Comparison of ENCODE assay signal across 9 cellular contexts in the genomic region with DNA sequence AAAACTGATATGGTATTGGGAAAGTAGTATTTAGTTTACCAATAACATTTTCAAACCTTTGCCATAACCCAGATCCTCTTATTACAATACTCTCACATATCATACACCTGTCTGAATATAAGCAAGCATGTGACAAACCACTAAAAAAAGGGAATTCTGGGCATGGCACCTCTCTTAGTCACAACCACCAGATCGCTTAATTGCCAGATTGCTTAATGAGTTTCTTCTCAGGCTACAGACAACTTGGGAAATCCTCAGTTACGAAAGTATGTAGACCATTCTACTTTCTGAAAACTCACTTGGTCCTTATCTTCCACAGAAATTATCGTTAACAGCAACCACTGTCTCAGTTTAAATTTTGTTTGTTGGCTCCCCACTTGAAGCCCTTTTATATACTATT. TPM values are rescaled to one million over a fixed set of nuclear protein-coding genes. Genes with fewer than 3 reads are reported as not detected.
DNase-seq lines count a peak whose midpoint lies in the region; ATAC-seq and TF ChIP-seq lines count a peak whose summit lies in the region.
"Had no signal": no experiment of that assay in that cellular context is flagged by ENCODE, and none has a peak within 500 bp of the region (broad histone marks: within the 10 kb centered on the region; RNA-seq: fewer than 3 reads in every experiment).

No MANE protein-coding gene starts in this region.

- POLR2A ChIA-PET in activated CD8-positive, alpha-beta T cell treated with anti-CD3 and anti-CD28 coated beads, Interleukin-2, amount 10 ng/mL, durations not matched to agents 7 days and 5 days (lab: Charles Lee) = no interaction called here

- no peaks in the 10 kb centered on the region for H3K9me3 ChIP-seq in iPS-20b (ENCODE audit: insufficient read depth, low read depth, low read length)
- no peaks in the 10 kb centered on the region for H3K9me3 ChIP-seq in upper lobe of left lung
- H3K9me3 ChIP-seq in left lung = no peaks in the 10 kb centered on the region
- H3K9me3 ChIP-seq: mucosa of descending colon had no signal

- peaks cover 19% of the 10 kb centered on the region for H3K36me3 Mint-ChIP-seq in activated naive CD4-positive, alpha-beta T cell treated with anti-CD3 and anti-CD28 coated beads, Interleukin-2, amount 50 U/mL, for 24 hours
- peaks cover 33% of the 10 kb centered on the region in 2 donors for H3K36me3 Mint-ChIP-seq in activated naive CD4-positive, alpha-beta T cell treated with anti-CD3 and anti-CD28 coated beads, Interleukin-2, amount 50 U/mL, for 72 hours
- peaks cover 27% of the 10 kb centered on the region for H3K36me3 Mint-ChIP-seq in activated CD8-positive, alpha-beta T cell treated with anti-CD3 and anti-CD28 coated beads, Interleukin-2, amount 10 ng/mL, durations not matched to agents 7 days and 5 days (ENCODE audit: low read depth)

- no peak for TF ChIP-seq CTCF in upper lobe of left lung (IDR thresholded peaks at IDR 0.05)
- TF ChIP-seq CTCF in left lung (IDR thresholded peaks at IDR 0.05) = no peak

- H3K27me3 ChIP-seq in iPS-20b (ENCODE audit: insufficient read depth, low read length) (no peaks in the 10 kb centered on the region), upper lobe of left lung (no peaks in the 10 kb centered on the region), left lung (no peaks in the 10 kb centered on the region)

- CTCF ChIA-PET in activated CD8-positive, alpha-beta T cell treated with anti-CD3 and anti-CD28 coated beads, Interleukin-2, amount 10 ng/mL, durations not matched to agents 7 days and 5 days (lab: Charles Lee) = no interaction called here

- H3K4me1 ChIP-seq in iPS-20b (ENCODE audit: insufficient read depth, low read length) = peaks cover 6% of the 10 kb centered on the region
- H3K4me1 ChIP-seq in upper lobe of left lung = peaks cover 11 to 22% (median 16%) of the 10 kb centered on the region in 4 donors
- peaks cover 7 to 25% of the 10 kb centered on the region in 2 donors for H3K4me1 ChIP-seq in left lung

- ATAC-seq in activated naive CD4-positive, alpha-beta T cell treated with anti-CD3 and anti-CD28 coated beads, Interleukin-2, amount 50 U/mL, for 72 hours = no peak
- no peak for ATAC-seq in activated CD8-positive, alpha-beta T cell treated with anti-CD3 and anti-CD28 coated beads, Interleukin-2, amount 10 ng/mL, durations not matched to agents 7 days and 5 days
- ATAC-seq in upper lobe of left lung (ENCODE audit: low FRiP score in 2 of 2) (no peak), left lung (no peak), HG03139 (IDR thresholded peaks at IDR 0.05; ENCODE audit: unreplicated experiment) (no peak)
- ATAC-seq: mucosa of descending colon had no signal

- TF ChIP-seq POLR2A in upper lobe of left lung (IDR thresholded peaks at IDR 0.05) = no peak

- peak overlapping the region; percentile 38 for H3K27ac Mint-ChIP-seq in activated naive CD4-positive, alpha-beta T cell treated with anti-CD3 and anti-CD28 coated beads, Interleukin-2, amount 50 U/mL, for 24 hours
- no peak overlapping the region for H3K27ac Mint-ChIP-seq in activated naive CD4-positive, alpha-beta T cell treated with anti-CD3 and anti-CD28 coated beads, Interleukin-2, amount 50 U/mL, for 72 hours
- H3K27ac Mint-ChIP-seq in activated CD8-positive, alpha-beta T cell treated with anti-CD3 and anti-CD28 coated beads, Interleukin-2, amount 10 ng/mL, durations not matched to agents 7 days and 5 days = no peak overlapping the region

- no peaks in the 10 kb centered on the region for H3K27me3 Mint-ChIP-seq in activated naive CD4-positive, alpha-beta T cell treated with anti-CD3 and anti-CD28 coated beads, Interleukin-2, amount 50 U/mL, for 24 hours
- no peaks in the 10 kb centered on the region for H3K27me3 Mint-ChIP-seq in activated CD8-positive, alpha-beta T cell treated with anti-CD3 and anti-CD28 coated beads, Interleukin-2, amount 10 ng/mL, durations not matched to agents 7 days and 5 days (ENCODE audit: low read depth)

- peak in 1 of 4 donors; percentile 26 for TF ChIP-seq EP300 in upper lobe of left lung (IDR thresholded peaks at IDR 0.05)

- peak overlapping the region; percentile 85 for H3K4me3 ChIP-seq in iPS-20b (ENCODE audit: low read length)
- peak overlapping the region in 3 of 4 donors; percentile 72 to 87 (median 87) for H3K4me3 ChIP-seq in upper lobe of left lung
- H3K4me3 ChIP-seq in left lung = peak overlapping the region in 1 of 2 donors; percentile 89
- H3K4me3 ChIP-seq: mucosa of descending colon had no signal

- no peak for DNase-seq in activated naive CD4-positive, alpha-beta T cell treated with anti-CD3 and anti-CD28 coated beads, Interleukin-2, amount 50 U/mL, for 72 hours (ENCODE audit: low spot score in 2 of 2)
- DNase-seq in activated CD8-positive, alpha-beta T cell treated with anti-CD3 and anti-CD28 coated beads, Interleukin-2, amount 10 ng/mL, durations not matched to agents 7 days and 5 days = no peak
- DNase-seq in upper lobe of left lung (no peak), left lung (no peak), AG20443 (ENCODE audit: low spot score) (no peak)
- DNase-seq: mucosa of descending colon had no signal

- intact Hi-C loops in left lung (cut with DNase I) = no loop called here

- H3K9me3 Mint-ChIP-seq in activated naive CD4-positive, alpha-beta T cell treated with anti-CD3 and anti-CD28 coated beads, Interleukin-2, amount 50 U/mL, for 24 hours = no peaks in the 10 kb centered on the region
- H3K9me3 Mint-ChIP-seq in activated naive CD4-positive, alpha-beta T cell treated with anti-CD3 and anti-CD28 coated beads, Interleukin-2, amount 50 U/mL, for 72 hours = no peaks in the 10 kb centered on the region
- no peaks in the 10 kb centered on the region for H3K9me3 Mint-ChIP-seq in activated CD8-positive, alpha-beta T cell treated with anti-CD3 and anti-CD28 coated beads, Interleukin-2, amount 10 ng/mL, durations not matched to agents 7 days and 5 days (ENCODE audit: insufficient read depth)

- peak overlapping the region; percentile 90 for H3K4me3 Mint-ChIP-seq in activated naive CD4-positive, alpha-beta T cell treated with anti-CD3 and anti-CD28 coated beads, Interleukin-2, amount 50 U/mL, for 24 hours
- peak overlapping the region; percentile 86 for H3K4me3 Mint-ChIP-seq in activated CD8-positive, alpha-beta T cell treated with anti-CD3 and anti-CD28 coated beads, Interleukin-2, amount 10 ng/mL, durations not matched to agents 7 days and 5 days

- H3K36me3 ChIP-seq in iPS-20b (ENCODE audit: insufficient read depth, low read depth, low read length) (peaks cover 41% of the 10 kb centered on the region), upper lobe of left lung (peaks cover 0 to 24% (median 1%) of the 10 kb centered on the region in 4 donors), left lung (peaks cover 0 to 18% of the 10 kb centered on the region in 2 donors)

- WGBS in upper lobe of left lung, 2 donors = 37 to 68% methylated on average over 3 of the region's 3 CpGs

- H3K27ac ChIP-seq in iPS-20b (ENCODE audit: low read length) (no peak overlapping the region), upper lobe of left lung (no peak overlapping the region), left lung (peak overlapping the region in 1 of 2 donors; percentile 23)

- peaks cover 61% of the 10 kb centered on the region for H3K4me1 Mint-ChIP-seq in activated naive CD4-positive, alpha-beta T cell treated with anti-CD3 and anti-CD28 coated beads, Interleukin-2, amount 50 U/mL, for 24 hours
- H3K4me1 Mint-ChIP-seq in activated CD8-positive, alpha-beta T cell treated with anti-CD3 and anti-CD28 coated beads, Interleukin-2, amount 10 ng/mL, durations not matched to agents 7 days and 5 days (ENCODE audit: low read depth) = peaks cover 29% of the 10 kb centered on the region

- H3K9ac ChIP-seq in iPS-20b (ENCODE audit: low read depth, low read length) = peak overlapping the region; percentile 86; the same call in 1 of the 2 replicates

RNA-seq across cellular contexts. Expression of gene NAF1, which starts 2.1 kb away (rescaled TPM):
- 10 to 100 TPM; 16.1 to 21.8 TPM for total RNA-seq in activated naive CD4-positive, alpha-beta T cell treated with anti-CD3 and anti-CD28 coated beads, Interleukin-2, amount 50 U/mL, for 72 hours
- 10 to 100 TPM; 14.9 to 18.2 TPM for total RNA-seq in activated CD8-positive, alpha-beta T cell treated with anti-CD3 and anti-CD28 coated beads, Interleukin-2, amount 10 ng/mL, durations not matched to agents 7 days and 5 days
- total RNA-seq in upper lobe of left lung (10 to 100 TPM; 22.6 to 38.4 (median 28.1) TPM), left lung (10 to 100 TPM; 18.4 to 20.5 TPM)
